In the genomic region with DNA sequence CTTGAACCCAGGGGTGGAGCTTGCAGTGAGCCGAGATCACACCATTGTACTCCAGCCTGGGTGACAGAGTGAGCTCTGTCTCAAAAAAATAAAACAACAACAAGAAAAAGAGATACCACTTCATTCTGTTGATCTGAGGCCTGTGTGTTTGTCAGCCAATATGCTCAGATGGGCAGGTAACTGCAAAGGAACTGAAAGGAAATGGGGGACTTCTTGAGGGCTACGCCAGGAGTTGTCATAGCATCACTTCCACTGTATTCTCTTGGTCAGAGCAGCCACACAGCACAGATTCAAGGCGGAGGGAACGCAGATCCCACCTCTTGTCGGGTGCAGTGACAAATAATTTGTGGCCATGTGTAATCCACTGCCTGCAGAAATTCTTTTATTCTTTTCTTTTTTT, we compare ENCODE assay signal across 8 cellular contexts.
"Had no signal": no experiment of that assay in that cellular context is flagged by ENCODE, and none has a peak within 500 bp of the region (broad histone marks: within the 10 kb centered on the region; RNA-seq: fewer than 3 reads in every experiment).

No MANE protein-coding gene starts in this region.

- H2AFZ ChIP-seq: GM23248 had no signal

- ATAC-seq: K562 had no signal

- DNase-seq: GM23248, GOT3, H9, HCEC 1CT, IMR-90 had no signal

- H3K9ac ChIP-seq: GM23248 had no signal

- H3K27ac ChIP-seq: GM23248 had no signal

- H3K4me3 Mint-ChIP-seq: H9 had no signal

- H3K4me3 ChIP-seq: GM23248, K562 had no signal

- FAIRE-seq: H54, HTR-8/SVneo, K562 had no signal
